ENCODE assay signal across 14 cellular contexts in genomic region chr3:53158700-53159414, GRCh38. TPM values are rescaled to one million over a fixed set of nuclear protein-coding genes. Genes with fewer than 3 reads are reported as not detected.
A peak's percentile ranks its signal among the peaks of the same experiment; 100 is the strongest.
DNase-seq lines count a peak whose midpoint lies in the region; ATAC-seq and TF ChIP-seq lines count a peak whose summit lies in the region.
"Had no signal": no experiment of that assay in that cellular context is flagged by ENCODE, and none has a peak within 500 bp of the region (broad histone marks: within the 10 kb centered on the region; RNA-seq: fewer than 3 reads in every experiment).

No MANE protein-coding gene starts in this region.

- POLR2A ChIA-PET in SK-N-SH (lab: Yijun Ruan, JAX) (no interaction called here), PC-3 (lab: Charles Lee; ENCODE audit: unreplicated experiment) (no interaction called here), MCF 10A (lab: Yijun Ruan, JAX) (interaction anchor here (1.1 kb wide), 1 partner anchor 29 kb away, joined by 4 read pairs; the partner anchor contains the start of gene RFT1)

- H3K27me3 ChIP-seq in SK-N-SH (ENCODE audit: insufficient read depth) (no peaks in the 10 kb centered on the region), PC-3 (ENCODE audit: low read length) (no peaks in the 10 kb centered on the region), thyroid gland (no peaks in the 10 kb centered on the region)
- H3K27me3 ChIP-seq: ascending aorta had no signal

- no TSS peak for BruUV-seq in PC-3 (replicated peaks; lab: Mats Ljungman, UMichigan)
- BruUV-seq in MCF 10A (replicated peaks; lab: Mats Ljungman, UMichigan) = no TSS peak

- peaks cover 2% of the 10 kb centered on the region for H3F3A ChIP-seq in SK-N-SH (replicated peaks; ENCODE audit: insufficient read depth)
- peaks cover 5% of the 10 kb centered on the region for H3F3A ChIP-seq in PC-3 (ENCODE audit: low read length, unreplicated experiment)

- H3K4me3 ChIP-seq in SK-N-SH (ENCODE audit: low read depth in 2 of 2, low read length in 1 of 2) (no peak overlapping the region), PC-3 (ENCODE audit: low read length) (no peak overlapping the region), thyroid gland (replicated peaks in 1 of 3) (no peak overlapping the region)
- H3K4me3 ChIP-seq: ascending aorta, skin epidermis had no signal

- CTCF ChIA-PET in SK-N-SH (lab: Yijun Ruan, JAX) (interaction anchor here (0.6 to 1.7 kb wide), 7 partner anchors 11 to 623 kb away, joined by 3 to 7 read pairs (median 5); no protein-coding TSS in a partner anchor), PC-3 (lab: Charles Lee) (no interaction called here), MCF 10A (lab: Yijun Ruan, JAX) (interaction anchor here (0.6 to 3.3 kb wide), 5 partner anchors 18 to 417 kb away, joined by 3 to 25 read pairs (median 5); no protein-coding TSS in a partner anchor)

- H3K4me3 Mint-ChIP-seq in immature natural killer cell (peak overlapping the region in 3 of 5 donors; percentile 30 to 33 (median 33)), MCF 10A (ENCODE audit: unreplicated experiment) (no peak overlapping the region)
- no peak overlapping the region for H3K4me3 Mint-ChIP-seq in activated naive CD8-positive, alpha-beta T cell treated with anti-CD3 and anti-CD28 coated beads, Interleukin-2, amount 50 U/mL, for 24 hours
- H3K4me3 Mint-ChIP-seq: activated T-cell treated with anti-CD3 and anti-CD28 coated beads, Interleukin-2, amount 50 U/mL, for 4 hours had no signal

- H3K4me1 Mint-ChIP-seq in immature natural killer cell = peaks cover 25 to 27% of the 10 kb centered on the region in 2 donors
- peaks cover 18% of the 10 kb centered on the region for H3K4me1 Mint-ChIP-seq in activated naive CD8-positive, alpha-beta T cell treated with anti-CD3 and anti-CD28 coated beads, Interleukin-2, amount 50 U/mL, for 24 hours
- H3K4me1 Mint-ChIP-seq in MCF 10A (ENCODE audit: insufficient read depth, unreplicated experiment) = peaks cover 28% of the 10 kb centered on the region

- H3K36me3 Mint-ChIP-seq in immature natural killer cell (no peaks in the 10 kb centered on the region), MCF 10A (ENCODE audit: insufficient read depth, unreplicated experiment) (peaks cover 7% of the 10 kb centered on the region)
- no peaks in the 10 kb centered on the region for H3K36me3 Mint-ChIP-seq in activated naive CD8-positive, alpha-beta T cell treated with anti-CD3 and anti-CD28 coated beads, Interleukin-2, amount 50 U/mL, for 24 hours (ENCODE audit: low read depth)
- H3K36me3 Mint-ChIP-seq: naive thymus-derived CD8-positive, alpha-beta T cell had no signal

- H3K4me1 ChIP-seq in SK-N-SH (ENCODE audit: control insufficient read depth in 1 of 2, insufficient read depth in 2 of 2, low read depth in 1 of 2, low read length in 1 of 2) = peaks cover 6 to 7% of the 10 kb centered on the region in 2 experiments; a peak in 2 of 4 replicates
- H3K4me1 ChIP-seq in PC-3 (ENCODE audit: insufficient read depth, low read length) = peaks cover 62% of the 10 kb centered on the region
- peaks cover 50 to 77% of the 10 kb centered on the region in 2 donors for H3K4me1 ChIP-seq in thyroid gland

- WGBS in SK-N-SH (ENCODE audit: low lambda C conversion rate) = 98% methylated on average over 5 of the region's 5 CpGs
- WGBS in thyroid gland, 2 donors = 74 to 79% methylated on average over 5 of the region's 5 CpGs

- no peaks in the 10 kb centered on the region for H4K20me1 ChIP-seq in SK-N-SH (ENCODE audit: insufficient read depth)
- peaks cover 10% of the 10 kb centered on the region; the same call in 1 of the 2 replicates for H4K20me1 ChIP-seq in PC-3 (ENCODE audit: low read length)

- no peak for TF ChIP-seq EP300 in SK-N-SH (IDR thresholded peaks at IDR 0.05; ENCODE audit: borderline replicate concordance in 1 of 2, low read depth in 1 of 2, low read length in 1 of 2)

- H3K9ac ChIP-seq in SK-N-SH = no peak overlapping the region
- H3K9ac ChIP-seq in PC-3 (ENCODE audit: low read length) = no peak overlapping the region

- H3K27me3 Mint-ChIP-seq in immature natural killer cell (ENCODE audit: low read depth in 3 of 3) (peaks cover 11 to 22% (median 15%) of the 10 kb centered on the region in 3 donors), MCF 10A (ENCODE audit: insufficient read depth, unreplicated experiment) (no peaks in the 10 kb centered on the region)
- H3K27me3 Mint-ChIP-seq in activated naive CD8-positive, alpha-beta T cell treated with anti-CD3 and anti-CD28 coated beads, Interleukin-2, amount 50 U/mL, for 24 hours = peaks cover 30% of the 10 kb centered on the region

- TF ChIP-seq RAD21 in SK-N-SH (IDR thresholded peaks at IDR 0.05; ENCODE audit: low read length) = no peak

- intact Hi-C loops in PC-3 (cut with micrococcal nuclease) = no loop called here
- intact Hi-C loops in thyroid gland (cut with DNase I) = no loop called here
- intact Hi-C loops in MCF 10A (cut with micrococcal nuclease) = no loop called here
- intact Hi-C loops in posterior vena cava (cut with DNase I) = no loop called here

- H3K27ac ChIP-seq in SK-N-SH (ENCODE audit: low read depth in 2 of 2, low read length in 1 of 2) (no peak overlapping the region), PC-3 (ENCODE audit: low read length) (no peak overlapping the region), thyroid gland (peak overlapping the region in 2 of 3 donors; percentile 66 to 91)

- H3K9me2 ChIP-seq in SK-N-SH (no peaks in the 10 kb centered on the region), PC-3 (replicated peaks; ENCODE audit: low read length) (no peaks in the 10 kb centered on the region)

- H3K4me2 ChIP-seq in SK-N-SH = no peak overlapping the region
- 0 out of 2 replicates have a peak overlapping the region, but pooled peaks have one; percentile 9 for H3K4me2 ChIP-seq in PC-3 (ENCODE audit: low read length)

- no peak for TF ChIP-seq CTCF in SK-N-SH (IDR thresholded peaks at IDR 0.05)
- TF ChIP-seq CTCF in PC-3 (conservative IDR thresholded peaks at IDR 0.05; ENCODE audit: low read depth, low read length) = no peak
- TF ChIP-seq CTCF in thyroid gland (IDR thresholded peaks at IDR 0.05) = no peak
- no peak for TF ChIP-seq CTCF in MCF 10A (IDR thresholded peaks at IDR 0.05; ENCODE audit: unreplicated experiment)

- TF ChIP-seq POLR2A in thyroid gland (IDR thresholded peaks at IDR 0.05) = no peak

- no peaks in the 10 kb centered on the region for H3K9me3 ChIP-seq in SK-N-SH
- H3K9me3 ChIP-seq in PC-3 (ENCODE audit: low read length) = no peaks in the 10 kb centered on the region
- no peaks in the 10 kb centered on the region for H3K9me3 ChIP-seq in thyroid gland
- H3K9me3 ChIP-seq: ascending aorta had no signal

- H2AFZ ChIP-seq in SK-N-SH (ENCODE audit: low read depth) (no peak overlapping the region), PC-3 (ENCODE audit: low read length) (no peak overlapping the region)

- H3K9me3 Mint-ChIP-seq in immature natural killer cell (no peaks in the 10 kb centered on the region), MCF 10A (ENCODE audit: unreplicated experiment) (no peaks in the 10 kb centered on the region)
- no peaks in the 10 kb centered on the region for H3K9me3 Mint-ChIP-seq in activated naive CD8-positive, alpha-beta T cell treated with anti-CD3 and anti-CD28 coated beads, Interleukin-2, amount 50 U/mL, for 24 hours
- H3K9me3 Mint-ChIP-seq: activated T-cell treated with anti-CD3 and anti-CD28 coated beads, Interleukin-2, amount 50 U/mL, for 4 hours; naive thymus-derived CD8-positive, alpha-beta T cell had no signal

- ATAC-seq in SK-N-SH treated with all-trans-retinoic acid at 6 μM for 48 hours = no peak
- ATAC-seq in PC-3 = no peak
- ATAC-seq in activated naive CD8-positive, alpha-beta T cell treated with anti-CD3 and anti-CD28 coated beads, Interleukin-2, amount 50 U/mL, for 24 hours = no peak
- ATAC-seq: activated T-cell treated with anti-CD3 and anti-CD28 coated beads, Interleukin-2, amount 50 U/mL, for 4 hours; naive thymus-derived CD8-positive, alpha-beta T cell had no signal

- peak overlapping the region in 1 of 6 donors; percentile 55 for H3K27ac Mint-ChIP-seq in immature natural killer cell
- H3K27ac Mint-ChIP-seq in activated naive CD8-positive, alpha-beta T cell treated with anti-CD3 and anti-CD28 coated beads, Interleukin-2, amount 50 U/mL, for 24 hours = no peak overlapping the region
- H3K27ac Mint-ChIP-seq in MCF 10A (ENCODE audit: low read depth, unreplicated experiment) = no peak overlapping the region

- H3K36me3 ChIP-seq in SK-N-SH (replicated peaks in 1 of 2; ENCODE audit: control insufficient read depth in 1 of 2, insufficient read depth in 2 of 2, low read length in 1 of 2) = no peaks in the 10 kb centered on the region
- no peaks in the 10 kb centered on the region for H3K36me3 ChIP-seq in PC-3 (ENCODE audit: low read depth, low read length)
- H3K36me3 ChIP-seq in thyroid gland = no peaks in the 10 kb centered on the region
- H3K36me3 ChIP-seq: ascending aorta had no signal

- no peak for DNase-seq in SK-N-SH
- no peak for DNase-seq in PC-3
- DNase-seq in immature natural killer cell = no peak
- DNase-seq in thyroid gland = no peak
- DNase-seq in activated naive CD8-positive, alpha-beta T cell treated with anti-CD3 and anti-CD28 coated beads, Interleukin-2, amount 50 U/mL, for 24 hours = no peak
- no peak for DNase-seq in MCF 10A (ENCODE audit: unreplicated experiment)
- no peak for DNase-seq in posterior vena cava (ENCODE audit: low spot score)
- DNase-seq: activated T-cell treated with anti-CD3 and anti-CD28 coated beads, Interleukin-2, amount 50 U/mL, for 4 hours; DND-41; effector CD4-positive, alpha-beta T cell; naive thymus-derived CD8-positive, alpha-beta T cell had no signal

- peaks cover 8% of the 10 kb centered on the region; the same call in 1 of the 2 replicates for H3K79me2 ChIP-seq in SK-N-SH (ENCODE audit: insufficient read depth)
- peaks cover 25% of the 10 kb centered on the region for H3K79me2 ChIP-seq in PC-3 (ENCODE audit: low read length)

TF ChIP-seq in SK-N-SH, 30 proteins besides CTCF, POLR2A, EP300 and RAD21 (continues in another document):
- no peak for TF ChIP-seq GABPA (IDR thresholded peaks at IDR 0.05; ENCODE audit: low read depth)

RNA-seq across cellular contexts. Expression of gene PRKCD, which starts 2.2 kb away (rescaled TPM):
- polyA plus RNA-seq in SK-N-SH (2012; rRNA removed) = 24.5 and 29.0 TPM in 2 replicates
- polyA plus RNA-seq in SK-N-SH (2012; cell fraction: cytosol; rRNA removed) = 14.3 and 19.6 TPM in 2 replicates
- polyA plus RNA-seq in SK-N-SH (2012; cell fraction: nucleus; rRNA removed) = 28.9 and 32.1 TPM in 2 replicates
- 7.8 and 18.7 TPM in 2 replicates for total RNA-seq in PC-3 (2014; rRNA removed)
- polyA plus RNA-seq in immature natural killer cell = 10 to 100 TPM; 14.7 to 36.8 (median 26.1) TPM
- total RNA-seq in thyroid gland = 100 to 1,000 TPM in 1 of 4 donors, 10 to 100 TPM in 3; 32.0 to 154 (median 71.4) TPM
- 9.6 and 9.8 TPM in 2 replicates for total RNA-seq in MCF 10A (2022)
- total RNA-seq in posterior vena cava = 10 to 100 TPM; 34.1 to 36.3 TPM

RNA-seq across cellular contexts. Expression of gene RFT1, which starts 28.6 kb away (rescaled TPM):
- polyA plus RNA-seq in SK-N-SH (2012; rRNA removed) (13.8 and 22.9 TPM in 2 replicates), immature natural killer cell (10 to 100 TPM; 14.2 to 29.2 (median 21.7) TPM)
- 13.3 and 17.1 TPM in 2 replicates for polyA plus RNA-seq in SK-N-SH (2012; cell fraction: cytosol; rRNA removed)
- polyA plus RNA-seq in SK-N-SH (2012; cell fraction: nucleus; rRNA removed) = 11.7 and 14.6 TPM in 2 replicates
- total RNA-seq in PC-3 (2014; rRNA removed) (21.1 and 24.6 TPM in 2 replicates), thyroid gland (10 to 100 TPM; 14.4 to 17.7 (median 16.2) TPM), MCF 10A (2022) (40.1 and 42.7 TPM in 2 replicates), posterior vena cava (10 to 100 TPM; 13.6 to 15.7 TPM)

Comparison
In these comparisons a context has a peak if more than half of its experiments do, and no peak if none do; other contexts are left out.
1. H3K27ac ChIP-seq: peak in thyroid gland (2 of 3); none in SK-N-SH (0 of 2) and PC-3 (single experiment).
2. H3K4me3 Mint-ChIP-seq: peak in immature natural killer cell (3 of 5); none in activated naive CD8-positive, alpha-beta T cell treated with anti-CD3 and anti-CD28 coated beads, Interleukin-2, amount 50 U/mL, for 24 hours (single experiment) and MCF 10A (single experiment).